Comparison of ENCODE assay signal across 1 cellular context in genomic region chr2:37633838-37634237, GRCh38.
TF ChIP-seq lines count a peak whose summit lies in the region.

No MANE protein-coding gene starts in this region.

TF ChIP-seq in GM12878, 131 proteins besides CTCF, POLR2A, EP300 and RAD21:
- peak; percentile 60; the same call in 1 of the 2 replicates for TF ChIP-seq HDGF (IDR thresholded peaks at IDR 0.05)
- 0 out of 2 replicates have a peak, but pooled peaks have one; percentile 36 for TF ChIP-seq POLR2AphosphoS5 (IDR thresholded peaks at IDR 0.05; ENCODE audit: low read length)
- TF ChIP-seq ETV6 (conservative IDR thresholded peaks at IDR 0.05 in 1 of 2, IDR thresholded peaks at IDR 0.05 in 1 of 2; ENCODE audit: borderline replicate concordance in 1 of 2, low read depth in 1 of 2): no peak
TF ChIP-seq in GM12878: peak in this region for 2.
